ENCODE assay signal across 31 cellular contexts in genomic region chr2:237447496-237447895, GRCh38. TPM values are rescaled to one million over a fixed set of nuclear protein-coding genes. Genes with fewer than 3 reads are reported as not detected.
"Had no signal": no experiment of that assay in that cellular context is flagged by ENCODE, and none has a peak within 500 bp of the region (broad histone marks: within the 10 kb centered on the region; RNA-seq: fewer than 3 reads in every experiment).

No MANE protein-coding gene starts in this region.

- H3K9me3 Mint-ChIP-seq: brain had no signal

- H3K27ac Mint-ChIP-seq: activated CD4-positive, alpha-beta T cell treated with anti-CD3 and anti-CD28 coated beads for 36 hours; activated CD4-positive, alpha-beta T cell treated with anti-CD3 and anti-CD28 coated beads, Interleukin-2, amount 10 ng/mL, durations not matched to agents 7 days and 5 days; activated CD8-positive, alpha-beta T cell treated with anti-CD3 and anti-CD28 coated beads, Interleukin-2, amount 10 ng/mL, durations not matched to agents 7 days and 5 days; activated naive CD4-positive, alpha-beta T cell treated with anti-CD3 and anti-CD28 coated beads, Interleukin-2, amount 10 ng/mL, durations not matched to agents 7 days and 5 days; activated naive CD8-positive, alpha-beta T cell; activated naive CD8-positive, alpha-beta T cell treated with anti-CD3 and anti-CD28 coated beads, Interleukin-2, amount 50 U/mL, for 24 hours; brain had no signal

- H3K27me3 Mint-ChIP-seq: activated CD4-positive, alpha-beta T cell treated with anti-CD3 and anti-CD28 coated beads for 36 hours; activated CD4-positive, alpha-beta T cell treated with anti-CD3 and anti-CD28 coated beads, Interleukin-2, amount 10 ng/mL, durations not matched to agents 7 days and 5 days; activated naive CD8-positive, alpha-beta T cell; activated naive CD8-positive, alpha-beta T cell treated with anti-CD3 and anti-CD28 coated beads, Interleukin-2, amount 50 U/mL, for 24 hours had no signal

- ATAC-seq: activated CD4-positive, alpha-beta T cell treated with anti-CD3 and anti-CD28 coated beads for 36 hours; activated CD8-positive, alpha-beta T cell treated with anti-CD3 and anti-CD28 coated beads, Interleukin-2, amount 10 ng/mL, durations not matched to agents 7 days and 5 days; activated naive CD8-positive, alpha-beta T cell treated with anti-CD3 and anti-CD28 coated beads, Interleukin-2, amount 50 U/mL, for 24 hours had no signal

- H3K27ac ChIP-seq: KMS-11, PC-9 had no signal

- H3K36me3 Mint-ChIP-seq: activated naive CD4-positive, alpha-beta T cell treated with anti-CD3 and anti-CD28 coated beads, Interleukin-2, amount 10 ng/mL, durations not matched to agents 7 days and 5 days; activated naive CD8-positive, alpha-beta T cell; brain had no signal

- DNase-seq: activated CD4-positive, alpha-beta T cell treated with anti-CD3 and anti-CD28 coated beads for 36 hours; activated CD4-positive, alpha-beta T cell treated with anti-CD3 and anti-CD28 coated beads, Interleukin-2, amount 10 ng/mL, durations not matched to agents 7 days and 5 days; activated CD4-positive, alpha-beta T cell treated with anti-CD3 and anti-CD28 coated beads, Interleukin-2, amount 50 U/mL, for 48 hours; activated CD8-positive, alpha-beta T cell treated with anti-CD3 and anti-CD28 coated beads, Interleukin-2, amount 10 ng/mL, durations not matched to agents 7 days and 5 days; activated effector memory CD4-positive, alpha-beta T cell treated with Interleukin-2 at 50 U/mL for 16 hours; activated naive CD4-positive, alpha-beta T cell treated with anti-CD3 and anti-CD28 coated beads, Interleukin-2, amount 10 ng/mL, durations not matched to agents 7 days and 5 days; activated naive CD8-positive, alpha-beta T cell treated with anti-CD3 and anti-CD28 coated beads, Interleukin-2, amount 50 U/mL, for 24 hours; anterior cingulate cortex; caudate nucleus; cerebellar nuclear complex; MM.1S; MV-4-11; NCI-H1092; NCI-H1436 treated with DMSO at 0.1 percent for 48 hours; NCI-H1694 treated with DMSO at 0.1 percent for 48 hours; NCI-H2029; NCI-H345; NCI-H524 treated with DMSO at 0.1 percent for 48 hours; NCI-H748 treated with DMSO at 0.1 percent for 48 hours; NK-92 treated with Interleukin-12 subunit alpha and Interleukin-12 subunit beta, amount 100 ng/mL, for 24 hours; PC-9; Right ventricle myocardium superior; SW 1271; T-helper 1 cell had no signal

- FAIRE-seq: bronchial epithelial cell, TTC549 had no signal

- H3K4me3 ChIP-seq: PC-9 had no signal

- H3K4me3 Mint-ChIP-seq: activated CD4-positive, alpha-beta T cell treated with anti-CD3 and anti-CD28 coated beads for 36 hours; activated CD4-positive, alpha-beta T cell treated with anti-CD3 and anti-CD28 coated beads, Interleukin-2, amount 10 ng/mL, durations not matched to agents 7 days and 5 days; activated CD8-positive, alpha-beta T cell treated with anti-CD3 and anti-CD28 coated beads, Interleukin-2, amount 10 ng/mL, durations not matched to agents 7 days and 5 days; activated naive CD4-positive, alpha-beta T cell treated with anti-CD3 and anti-CD28 coated beads, Interleukin-2, amount 10 ng/mL, durations not matched to agents 7 days and 5 days; activated naive CD8-positive, alpha-beta T cell; activated naive CD8-positive, alpha-beta T cell treated with anti-CD3 and anti-CD28 coated beads, Interleukin-2, amount 50 U/mL, for 24 hours; brain had no signal

RNA-seq across cellular contexts. Expression of gene COL6A3, which starts 33.5 kb away (rescaled TPM):
- total RNA-seq: OCI-LY7 had no signal

RNA-seq across cellular contexts. Expression of gene MLPH, which starts 39.6 kb away (rescaled TPM):
- total RNA-seq: activated CD4-positive, alpha-beta T cell treated with anti-CD3 and anti-CD28 coated beads, Interleukin-2, amount 10 ng/mL, durations not matched to agents 7 days and 5 days; activated CD8-positive, alpha-beta T cell treated with anti-CD3 and anti-CD28 coated beads, Interleukin-2, amount 10 ng/mL, durations not matched to agents 7 days and 5 days; OCI-LY7; T-helper 2 cell treated with Interferon-gamma antibody and Interleukin-4, amounts not matched to agents 100 ng/mL and 5 ng/mL, for 36 hours had no signal
